Comparison of ENCODE assay signal across 8 cellular contexts in the genomic region with DNA sequence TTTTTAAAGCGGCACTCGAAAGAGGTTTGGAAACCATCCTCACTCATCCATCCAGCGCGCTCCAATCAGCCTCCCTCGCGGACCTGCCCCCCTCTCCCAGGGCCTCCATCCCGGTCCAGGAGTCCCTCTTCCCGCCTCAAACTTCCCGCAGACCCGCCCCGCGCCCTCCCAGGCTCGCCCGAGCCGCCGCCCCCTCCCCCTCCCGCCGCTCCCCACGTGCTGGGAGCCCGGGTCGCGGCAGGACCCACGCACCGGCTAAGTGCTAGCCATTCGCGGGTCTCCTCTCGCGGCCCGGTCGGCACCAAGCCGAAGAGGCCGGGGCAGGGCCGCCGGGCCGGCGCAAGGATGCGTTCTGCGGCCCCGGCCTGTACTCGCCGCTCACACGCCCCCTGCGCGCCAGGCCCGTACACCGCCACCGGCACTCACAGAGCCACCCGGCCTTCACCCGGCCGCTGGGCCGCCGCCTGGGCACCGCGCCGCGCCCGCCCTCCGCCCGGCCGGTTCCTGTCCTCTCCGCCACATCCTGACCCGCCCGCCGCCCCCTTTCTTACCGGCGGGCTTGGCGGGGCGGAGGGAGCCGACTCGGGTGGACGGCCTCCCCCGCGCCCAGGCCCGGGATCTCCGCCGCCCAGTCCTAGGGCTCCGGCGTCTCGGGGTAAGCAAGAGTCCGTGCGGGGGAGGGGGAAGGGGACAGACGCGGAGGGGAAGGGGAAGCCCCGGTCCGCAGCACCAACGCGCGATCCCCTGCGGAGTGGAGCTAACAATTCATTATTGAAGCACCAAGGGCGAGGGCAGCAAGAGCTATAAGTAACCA. TPM values are rescaled to one million over a fixed set of nuclear protein-coding genes. Genes with fewer than 3 reads are reported as not detected.
A peak's percentile ranks its signal among the peaks of the same experiment; 100 is the strongest.
DNase-seq lines count a peak whose midpoint lies in the region; ATAC-seq, FAIRE-seq and TF ChIP-seq lines count a peak whose summit lies in the region.

No MANE protein-coding gene starts in this region.

- peak overlapping the region; percentile 97 to 99 for H3K9ac ChIP-seq in K562 (ENCODE audit: insufficient read depth in 1 of 2, low read depth in 2 of 2, low read length in 2 of 2)

- no peaks in the 10 kb centered on the region for H3K9me1 ChIP-seq in K562 (ENCODE audit: control insufficient read depth, insufficient read depth, low read length)

- H3K27me3 ChIP-seq in K562 (ENCODE audit: control insufficient read depth in 2 of 2, insufficient read depth in 2 of 2, low read length in 2 of 2): no peaks in the 10 kb centered on the region
- no peaks in the 10 kb centered on the region for H3K27me3 ChIP-seq in iPS DF 6.9 (ENCODE audit: control insufficient read depth, insufficient read depth, low read length)
- no peaks in the 10 kb centered on the region for H3K27me3 ChIP-seq in sigmoid colon

- H3K4me1 ChIP-seq in K562 (replicated peaks in 1 of 2; ENCODE audit: control insufficient read depth in 2 of 2, insufficient read depth in 2 of 2, low read length in 2 of 2) (peaks cover 5 to 9% of the 10 kb centered on the region in 2 experiments; a peak in 4 of 5 replicates), iPS DF 6.9 (ENCODE audit: control insufficient read depth, insufficient read depth, low read length) (no peaks in the 10 kb centered on the region), sigmoid colon (peaks cover 0 to 44% (median 26%) of the 10 kb centered on the region in 4 donors)

- H3K27ac ChIP-seq in K562 (ENCODE audit: extremely low read depth, low read depth, low read length) (peak overlapping the region; percentile 100), iPS DF 6.9 (ENCODE audit: low read length) (no peak overlapping the region), sigmoid colon (peak overlapping the region; percentile 99 to 100 (median 100))

- H2AFZ ChIP-seq in K562 (ENCODE audit: low read depth, low read length): peak overlapping the region; percentile 67

- TF ChIP-seq CTCF in K562 (IDR thresholded peaks at IDR 0.05 in 2 of 3, conservative IDR thresholded peaks at IDR 0.05 in 1 of 3; ENCODE audit: insufficient read depth in 2 of 3, low read depth in 1 of 3, low read length in 3 of 3) (no peak), sigmoid colon (IDR thresholded peaks at IDR 0.05) (no peak)

- POLR2A ChIA-PET in K562 (lab: Yijun Ruan, JAX): interaction anchor here (0.5 to 4.3 kb wide), 10 partner anchors 8 to 1238 kb away, joined by 3 to 38 read pairs (median 8); no protein-coding TSS in a partner anchor

- TF ChIP-seq RAD21 in K562 (CRISPR knock-in tag; conservative IDR thresholded peaks at IDR 0.05 in 1 of 2, IDR thresholded peaks at IDR 0.05 in 1 of 2): no peak

- peak overlapping the region; percentile 90 for H3K4me2 ChIP-seq in K562 (ENCODE audit: insufficient read depth, low read length)

- TF ChIP-seq POLR2A in K562 (conservative IDR thresholded peaks at IDR 0.05) (no peak), sigmoid colon (IDR thresholded peaks at IDR 0.05) (peak in 1 of 2 donors; percentile 6)

- peaks cover 85% of the 10 kb centered on the region for H3K79me2 ChIP-seq in K562 (ENCODE audit: control insufficient read depth, insufficient read depth, low read length)

- H3K9me3 ChIP-seq in K562 (replicated peaks; ENCODE audit: control insufficient read depth, insufficient read depth, low read depth, low read length) (no peaks in the 10 kb centered on the region), iPS DF 6.9 (ENCODE audit: control insufficient read depth, insufficient read depth, low read length) (no peaks in the 10 kb centered on the region), sigmoid colon (no peaks in the 10 kb centered on the region)

- peak overlapping the region; percentile 91 for H3K4me3 ChIP-seq in K562
- peak overlapping the region; percentile 74 for H3K4me3 ChIP-seq in iPS DF 6.9 (ENCODE audit: low read length)
- peak overlapping the region; percentile 78 to 86 (median 84) for H3K4me3 ChIP-seq in sigmoid colon

- ATAC-seq in GM21390 (IDR thresholded peaks at IDR 0.05; ENCODE audit: unreplicated experiment): peak; percentile 25
- ATAC-seq in K562: peak; percentile 49

- in situ Hi-C loops in K562 (cut with MboI): loop anchor here (10.0 kb wide), 1 partner anchor 97 kb away; no protein-coding TSS in a partner anchor

- intact Hi-C loops in K562 (cut with micrococcal nuclease): loop anchor here (2.0 to 10.0 kb wide), 3 partner anchors 27 to 1993 kb away; partner anchors contain the start of gene LNPEP
- intact Hi-C loops in sigmoid colon (cut with DNase I): loop anchor here (2.0 to 5.0 kb wide), 2 partner anchors 156 to 1993 kb away; partner anchors contain the start of gene RGMB

- FAIRE-seq in HTR-8/SVneo (lab: Jason Lieb, UNC) (no peak), K562 (lab: Jason Lieb, UNC) (no peak)

- CTCF ChIA-PET in K562 (lab: Yijun Ruan, JAX; ENCODE audit: low intra/inter-chr PET ratio): no interaction called here

- BruUV-seq in K562 (replicated peaks; lab: Mats Ljungman, UMichigan): no TSS peak

- 0% methylated on average over 20 of the region's 90 CpGs for WGBS in K562 (ENCODE audit: insufficient coverage, low coverage, missing lambda C conversion rate)
- WGBS in iPS DF 6.9 (ENCODE audit: insufficient coverage, insufficient read length): no CpG with 5 or more reads among the region's 90 CpGs
- WGBS in sigmoid colon, 2 donors: 1% methylated on average over 90 of the region's 90 CpGs

- H4K20me1 ChIP-seq in K562 (replicated peaks; ENCODE audit: control insufficient read depth, insufficient read depth, low read length): peaks cover 9% of the 10 kb centered on the region; the same call in 1 of the 2 replicates

- DNase-seq in DMS114 treated with DMSO at 0.1 percent for 48 hours (lab: John Stamatoyannopoulos, UW; ENCODE audit: unreplicated experiment) (peak; percentile 36), HTR-8/SVneo (ENCODE audit: insufficient read length, low spot score) (peak; percentile 47), T follicular helper cell (ENCODE audit: low read depth) (peak; percentile 24), K562 (ENCODE audit: extremely low read depth in 1 of 4, low spot score in 3 of 4) (peak; percentile 67 to 76 (median 74)), iPS DF 6.9 (ENCODE audit: low read depth, low spot score) (no peak), sigmoid colon (peak; percentile 88), CD1c-positive myeloid dendritic cell (ENCODE audit: extremely low spot score) (no peak)

- H3K36me3 ChIP-seq in K562 (ENCODE audit: control insufficient read depth, insufficient read depth, low read length): peaks cover 38% of the 10 kb centered on the region
- H3K36me3 ChIP-seq in iPS DF 6.9 (ENCODE audit: control insufficient read depth, insufficient read depth, low read length): peaks cover 6% of the 10 kb centered on the region; the same call in 1 of the 2 replicates
- H3K36me3 ChIP-seq in sigmoid colon: peaks cover 0 to 25% (median 9%) of the 10 kb centered on the region in 4 donors

- TF ChIP-seq EP300 in K562 (IDR thresholded peaks at IDR 0.05; ENCODE audit: low read length) (no peak), sigmoid colon (IDR thresholded peaks at IDR 0.05) (no peak)

TF ChIP-seq in K562, 482 proteins besides CTCF, POLR2A, EP300 and RAD21 (continues in another document):
- TF ChIP-seq TCF7L2 (IDR thresholded peaks at IDR 0.05; ENCODE audit: low read depth, low read length) (no peak), ELK1 (CRISPR knock-in tag; IDR thresholded peaks at IDR 0.05) (no peak), SAP30 (IDR thresholded peaks at IDR 0.05; ENCODE audit: borderline replicate concordance, insufficient read depth, low read depth, low read length, poor library complexity, severe bottlenecking) (peak; percentile 29)

RNA-seq across cellular contexts. Expression of gene CHD1, which starts 0.6 kb away (rescaled TPM):
- total RNA-seq in K562 (2011; cell fraction: chromatin; rRNA removed; ENCODE audit: low replicate concordance): 44.8 and 254 TPM in 2 replicates
- total RNA-seq in K562 (2011; cell fraction: nucleolus; rRNA removed): 14.8 and 27.5 TPM in 2 replicates
- total RNA-seq in K562 (2011; cell fraction: nucleoplasm; rRNA removed): 79.9 and 108 TPM in 2 replicates
- total RNA-seq in K562 (2014; rRNA removed) (55.6 and 58.7 TPM in 2 replicates), K562 (2014; rRNA removed; fragmentation: Illumina TruSeq; extraction: Trizol) (103 and 112 TPM in 2 replicates), K562 (2015; rRNA removed; fragmentation: Illumina TruSeq; extraction: Trizol) (124 and 133 TPM in 2 replicates), K562 (2021) (48.8 and 50.3 TPM in 2 replicates), sigmoid colon (10 to 100 TPM; 38.2 to 73.3 (median 52.4) TPM)
- polyA plus RNA-seq in K562 (2011; rRNA removed) (38.0 and 68.0 TPM in 2 replicates), K562 (2014; fragmentation: Illumina TruSeq; extraction: Trizol) (56.4 and 90.8 TPM in 2 replicates), K562 (2014; fragmentation: Nextera tagmentation; extraction: Ambion mirVana) (10 to 100 TPM; 27.3 to 28.6 TPM), K562 (2014; rRNA removed) (45.3 and 52.6 TPM in 2 replicates), sigmoid colon (10 to 100 TPM; 13.9 to 24.0 (median 19.8) TPM)
- polyA plus RNA-seq in K562 (2011; cell fraction: cytosol; rRNA removed): 12.8 and 20.8 TPM in 2 replicates
- 65.9 and 75.1 TPM in 2 replicates for polyA plus RNA-seq in K562 (2011; cell fraction: nucleus; rRNA removed)
- 24.9 and 26.1 TPM in 2 replicates for polyA plus RNA-seq in K562 (2012)
- 142 and 159 TPM in 2 replicates for polyA minus RNA-seq in K562 (2011; rRNA and poly(A)+ RNA removed)
- 32.8 and 50.2 TPM in 2 replicates for polyA minus RNA-seq in K562 (2011; cell fraction: cytosol; rRNA and poly(A)+ RNA removed)
- polyA minus RNA-seq in K562 (2011; cell fraction: nucleus; rRNA and poly(A)+ RNA removed): 89.1 and 140 TPM in 2 replicates

Comparison
In these comparisons a context has a peak if more than half of its experiments do, and no peak if none do; other contexts are left out.
1. DNase-seq: peak in DMS114 treated with DMSO at 0.1 percent for 48 hours (single experiment), HTR-8/SVneo (single experiment), T follicular helper cell (single experiment), K562 (4 of 4) and sigmoid colon (single experiment); none in iPS DF 6.9 (single experiment) and CD1c-positive myeloid dendritic cell (single experiment).
2. Peak in every context shown above with its lines, with median percentiles within 50 percentile points of each other: H3K4me3 ChIP-seq.